In genomic region chr14:78341827-78342389, GRCh38 we compare ENCODE assay signal across 29 cellular contexts.
DNase-seq lines count a peak whose midpoint lies in the region; ATAC-seq, FAIRE-seq and TF ChIP-seq lines count a peak whose summit lies in the region.
"Had no signal": no experiment of that assay in that cellular context is flagged by ENCODE, and none has a peak within 500 bp of the region (broad histone marks: within the 10 kb centered on the region; RNA-seq: fewer than 3 reads in every experiment).

No MANE protein-coding gene starts in this region.

- no peak overlapping the region for H3K18ac ChIP-seq in mesendoderm (ENCODE audit: low read length)

- H3K27ac ChIP-seq in VCaP (peak overlapping the region; percentile 93), upper lobe of right lung (no peak overlapping the region), mesendoderm (ENCODE audit: low read depth, low read length) (no peak overlapping the region)
- H3K27ac ChIP-seq: ascending aorta, BLaER1, neural progenitor cell, right lobe of liver, uterus had no signal

- TF ChIP-seq CTCF in VCaP (conservative IDR thresholded peaks at IDR 0.05): no peak
- TF ChIP-seq CTCF in upper lobe of right lung (IDR thresholded peaks at IDR 0.05): no peak

- H3K9me3 ChIP-seq in upper lobe of right lung: no peaks in the 10 kb centered on the region
- H3K9me3 ChIP-seq: ascending aorta, BLaER1, right lobe of liver, uterus had no signal

- peak; percentile 87 for ATAC-seq in upper lobe of right lung
- ATAC-seq: right lobe of liver, Right ventricle myocardium inferior had no signal

- no peak overlapping the region for H3K56ac ChIP-seq in mesendoderm (ENCODE audit: low read length)

- DNase-seq in NCI-H510A treated with DMSO at 0.1 percent for 48 hours (lab: John Stamatoyannopoulos, UW) (peak; percentile 57), NCI-H510A (lab: John Stamatoyannopoulos, UW) (no peak), NCI-H2081 treated with DMSO at 0.1 percent for 48 hours (lab: John Stamatoyannopoulos, UW) (peak; percentile 61), upper lobe of right lung (no peak), UCSD-AML1 (lab: John Stamatoyannopoulos, UW; ENCODE audit: unreplicated experiment) (no peak), GM12891 (ENCODE audit: insufficient read length, low spot score) (no peak), mesendoderm (no peak)
- DNase-seq: ACHN; activated CD4-positive, alpha-beta memory T cell treated with anti-CD3 and anti-CD28 coated beads for 36 hours; activated naive CD8-positive, alpha-beta T cell treated with anti-CD3 and anti-CD28 coated beads for 36 hours; glutamatergic neuron; NCI-H1694 treated with DMSO at 0.1 percent for 48 hours; NCI-H82; OCI-M1; posterior cingulate gyrus; right lobe of liver; stimulated activated CD4-positive, alpha-beta T cell treated with anti-CD3 and anti-CD28 coated beads, Interleukin-12 subunit alpha, Interleukin-12 subunit beta, amount 100 ng/mL, for 4 hours; stimulated activated CD4-positive, alpha-beta T cell treated with anti-CD3 and anti-CD28 coated beads, Interleukin-4, amount 100 ng/mL, for 4 hours; stimulated activated naive CD4-positive, alpha-beta T cell; T-helper 9 cell; uterus had no signal

- H2BK15ac ChIP-seq in mesendoderm (replicated peaks; ENCODE audit: low read depth): no peak overlapping the region

- no peak overlapping the region for H2BK5ac ChIP-seq in mesendoderm (ENCODE audit: low read length)

- H3K79me1 ChIP-seq in mesendoderm (ENCODE audit: low read length): no peaks in the 10 kb centered on the region

- H3K9ac ChIP-seq in mesendoderm (ENCODE audit: low read length): no peak overlapping the region
- H3K9ac ChIP-seq: BLaER1, neural progenitor cell had no signal

- no peak for TF ChIP-seq POLR2A in GM12891 (IDR thresholded peaks at IDR 0.05; ENCODE audit: low read depth, low read length)

- no peak overlapping the region for H3K23ac ChIP-seq in mesendoderm (ENCODE audit: low read length)

- H3K4me3 ChIP-seq in upper lobe of right lung (no peak overlapping the region), mesendoderm (ENCODE audit: low read length) (no peak overlapping the region)
- H3K4me3 ChIP-seq: ascending aorta, BLaER1, neural progenitor cell, right lobe of liver, uterus had no signal

- WGBS in mesendoderm (ENCODE audit: extremely low coverage, insufficient coverage, low lambda C conversion rate): no CpG with 5 or more reads among the region's 3 CpGs

- no peak overlapping the region for H2BK120ac ChIP-seq in mesendoderm (ENCODE audit: low read depth, low read length)

- no peak for FAIRE-seq in GM12891 (lab: Jason Lieb, UNC)
- FAIRE-seq: endothelial cell of umbilical vein, GM19239, keratinocyte had no signal

- no peak overlapping the region for H4K8ac ChIP-seq in mesendoderm (ENCODE audit: low read depth, low read length)

- no peak overlapping the region for H2AK5ac ChIP-seq in mesendoderm (ENCODE audit: low read length)

- no peak overlapping the region for H4K5ac ChIP-seq in mesendoderm (ENCODE audit: low read length)

- no peak overlapping the region for H3K4ac ChIP-seq in mesendoderm (ENCODE audit: low read depth, low read length)

- no peaks in the 10 kb centered on the region for H3K4me1 ChIP-seq in upper lobe of right lung
- no peaks in the 10 kb centered on the region for H3K4me1 ChIP-seq in mesendoderm (ENCODE audit: control insufficient read depth, low read depth, low read length)
- H3K4me1 ChIP-seq: ascending aorta, right lobe of liver, uterus had no signal

- intact Hi-C loops in upper lobe of right lung (cut with DNase I): no loop called here

- no peak overlapping the region for H3K4me2 ChIP-seq in mesendoderm (ENCODE audit: low read length)
- H3K4me2 ChIP-seq: BLaER1, neural progenitor cell had no signal

- H3K27me3 ChIP-seq in upper lobe of right lung: no peaks in the 10 kb centered on the region
- H3K27me3 ChIP-seq in mesendoderm (ENCODE audit: insufficient read depth, low read length, poor library complexity): no peaks in the 10 kb centered on the region
- H3K27me3 ChIP-seq: ascending aorta, BLaER1, neural progenitor cell, right lobe of liver, uterus had no signal

- no peaks in the 10 kb centered on the region for H3K79me2 ChIP-seq in mesendoderm (ENCODE audit: control insufficient read depth, insufficient read depth, low read length)

- H3K36me3 ChIP-seq in upper lobe of right lung: no peaks in the 10 kb centered on the region
- H3K36me3 ChIP-seq in mesendoderm (ENCODE audit: control insufficient read depth, insufficient read depth, low read length): no peaks in the 10 kb centered on the region
- H3K36me3 ChIP-seq: ascending aorta, BLaER1, neural progenitor cell, right lobe of liver, uterus had no signal

TF ChIP-seq in GM12891, 5 proteins besides CTCF, POLR2A, EP300 and RAD21:
- TF ChIP-seq PAX5 (IDR thresholded peaks at IDR 0.05; ENCODE audit: insufficient read depth, low read length, severe bottlenecking) (no peak), POU2F2 (IDR thresholded peaks at IDR 0.05; ENCODE audit: low read depth, low read length) (no peak), POLR2AphosphoS5 (IDR thresholded peaks at IDR 0.05; ENCODE audit: low read depth, low read length) (no peak), TAF1 (IDR thresholded peaks at IDR 0.05; ENCODE audit: low read depth, low read length) (no peak), SPI1 (IDR thresholded peaks at IDR 0.05; ENCODE audit: low read depth, low read length) (no peak)
TF ChIP-seq in GM12891: peak in this region for 0.

Comparison
In these comparisons a context has a peak if more than half of its experiments do, and no peak if none do; other contexts are left out.
1. DNase-seq: peak in NCI-H510A treated with DMSO at 0.1 percent for 48 hours (single experiment) and NCI-H2081 treated with DMSO at 0.1 percent for 48 hours (single experiment); none in NCI-H510A (single experiment), upper lobe of right lung (single experiment), UCSD-AML1 (single experiment), GM12891 (single experiment) and mesendoderm (single experiment).